ENCODE assay signal across 1 cellular context in the genomic region with DNA sequence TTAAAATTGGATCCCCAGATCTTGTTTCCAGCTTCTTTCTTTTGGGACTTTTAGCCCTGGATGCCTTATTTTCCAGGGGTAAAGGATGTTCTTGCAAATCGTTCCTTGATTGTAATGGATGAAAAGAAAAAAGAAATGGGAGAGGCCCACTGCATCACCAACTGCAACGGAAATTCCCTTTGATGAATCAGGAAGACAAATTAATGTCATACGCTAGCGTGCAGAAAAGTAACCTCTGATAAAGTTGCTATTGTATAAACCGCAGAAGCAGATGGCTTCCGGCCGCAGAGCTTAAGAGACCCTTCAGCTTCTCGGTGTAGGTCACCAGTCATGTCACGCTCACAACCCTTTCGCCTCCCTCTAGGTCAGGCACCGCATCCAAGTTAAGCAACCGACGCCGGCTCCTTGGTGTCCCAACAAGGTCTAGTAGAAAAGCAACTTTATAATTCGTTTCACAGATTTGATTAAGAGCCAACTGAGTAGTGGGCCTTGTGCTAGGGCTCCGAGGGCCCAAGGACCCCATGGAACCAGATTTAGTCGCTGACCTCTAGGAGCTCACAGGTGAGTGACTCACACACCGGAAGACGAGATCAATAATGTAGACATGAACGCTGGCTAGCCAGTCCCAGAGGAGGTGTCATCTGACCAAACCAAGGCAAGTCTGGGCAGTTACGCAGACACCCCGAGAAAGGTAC.
A peak's percentile ranks its signal among the peaks of the same experiment; 100 is the strongest.
TF ChIP-seq lines count a peak whose summit lies in the region.

No MANE protein-coding gene starts in this region.

TF ChIP-seq in HEK293, 187 proteins besides CTCF, POLR2A, EP300 and RAD21 (continued from another document):
- TF ChIP-seq IKZF3 (tag by site-specific recombination; IDR thresholded peaks at IDR 0.05) (no peak), HOXD13 (CRISPR knock-in tag; IDR thresholded peaks at IDR 0.05; ENCODE audit: borderline replicate concordance) (no peak), ZNF549 (tag by site-specific recombination; IDR thresholded peaks at IDR 0.05) (no peak), PRDM10 (tag by site-specific recombination; IDR thresholded peaks at IDR 0.05) (peak; percentile 92; the same call in 1 of the 2 replicates), ZNF473 (tag by site-specific recombination; IDR thresholded peaks at IDR 0.05) (no peak), SALL2 (tag by site-specific recombination; IDR thresholded peaks at IDR 0.05; ENCODE audit: borderline replicate concordance) (no peak), OVOL3 (tag by site-specific recombination; IDR thresholded peaks at IDR 0.05) (no peak), ZNF677 (tag by site-specific recombination; IDR thresholded peaks at IDR 0.05) (no peak), ZNF335 (tag by site-specific recombination; conservative IDR thresholded peaks at IDR 0.05) (peak; percentile 95), AEBP2 (tag by site-specific recombination; IDR thresholded peaks at IDR 0.05; ENCODE audit: borderline replicate concordance) (no peak), ZNF341 (tag by site-specific recombination; IDR thresholded peaks at IDR 0.05; ENCODE audit: low read depth) (no peak), ZNF555 (tag by site-specific recombination; conservative IDR thresholded peaks at IDR 0.05) (no peak), ZNF660 (tag by site-specific recombination; IDR thresholded peaks at IDR 0.05) (0 out of 2 replicates have a peak, but pooled peaks have one; percentile 9), ZNF776 (tag by site-specific recombination; IDR thresholded peaks at IDR 0.05; ENCODE audit: borderline replicate concordance) (no peak), ZNF354C (tag by site-specific recombination; IDR thresholded peaks at IDR 0.05; ENCODE audit: borderline replicate concordance, low read depth) (no peak), ZFHX2 (tag by site-specific recombination; conservative IDR thresholded peaks at IDR 0.05) (no peak), ZNF501 (tag by site-specific recombination; IDR thresholded peaks at IDR 0.05) (peak; percentile 42; the same call in 1 of the 2 replicates), SP7 (tag by site-specific recombination; IDR thresholded peaks at IDR 0.05) (0 out of 2 replicates have a peak, but pooled peaks have one; percentile 22), ZNF155 (tag by site-specific recombination; IDR thresholded peaks at IDR 0.05) (no peak), ZNF398 (tag by site-specific recombination; IDR thresholded peaks at IDR 0.05) (no peak), ZNF2 (tag by site-specific recombination; IDR thresholded peaks at IDR 0.05) (no peak), KLF9 (tag by site-specific recombination; IDR thresholded peaks at IDR 0.05; ENCODE audit: low read depth) (0 out of 2 replicates have a peak, but pooled peaks have one; percentile 14), ZNF24 (tag by site-specific recombination; IDR thresholded peaks at IDR 0.05) (no peak), ZNF302 (tag by site-specific recombination; IDR thresholded peaks at IDR 0.05; ENCODE audit: low read depth) (no peak), ZNF701 (tag by site-specific recombination; IDR thresholded peaks at IDR 0.05) (no peak), ZNF654 (tag by site-specific recombination; IDR thresholded peaks at IDR 0.05; ENCODE audit: low read depth) (no peak), SCRT2 (tag by site-specific recombination; IDR thresholded peaks at IDR 0.05) (peak; percentile 83), ZNF785 (tag by site-specific recombination; IDR thresholded peaks at IDR 0.05) (no peak), KLF7 (tag by site-specific recombination; IDR thresholded peaks at IDR 0.05; ENCODE audit: borderline replicate concordance) (no peak), ZNF488 (tag by site-specific recombination; IDR thresholded peaks at IDR 0.05) (no peak), SETDB1 (IDR thresholded peaks at IDR 0.05; ENCODE audit: insufficient read length, low read length) (no peak), ZEB2 (tag by site-specific recombination; IDR thresholded peaks at IDR 0.05) (peak; percentile 59; the same call in 1 of the 2 replicates), ZNF23 (tag by site-specific recombination; IDR thresholded peaks at IDR 0.05; ENCODE audit: borderline replicate concordance) (no peak), ZNF548 (tag by site-specific recombination; IDR thresholded peaks at IDR 0.05) (no peak)
- TF ChIP-seq, protein P1, sequence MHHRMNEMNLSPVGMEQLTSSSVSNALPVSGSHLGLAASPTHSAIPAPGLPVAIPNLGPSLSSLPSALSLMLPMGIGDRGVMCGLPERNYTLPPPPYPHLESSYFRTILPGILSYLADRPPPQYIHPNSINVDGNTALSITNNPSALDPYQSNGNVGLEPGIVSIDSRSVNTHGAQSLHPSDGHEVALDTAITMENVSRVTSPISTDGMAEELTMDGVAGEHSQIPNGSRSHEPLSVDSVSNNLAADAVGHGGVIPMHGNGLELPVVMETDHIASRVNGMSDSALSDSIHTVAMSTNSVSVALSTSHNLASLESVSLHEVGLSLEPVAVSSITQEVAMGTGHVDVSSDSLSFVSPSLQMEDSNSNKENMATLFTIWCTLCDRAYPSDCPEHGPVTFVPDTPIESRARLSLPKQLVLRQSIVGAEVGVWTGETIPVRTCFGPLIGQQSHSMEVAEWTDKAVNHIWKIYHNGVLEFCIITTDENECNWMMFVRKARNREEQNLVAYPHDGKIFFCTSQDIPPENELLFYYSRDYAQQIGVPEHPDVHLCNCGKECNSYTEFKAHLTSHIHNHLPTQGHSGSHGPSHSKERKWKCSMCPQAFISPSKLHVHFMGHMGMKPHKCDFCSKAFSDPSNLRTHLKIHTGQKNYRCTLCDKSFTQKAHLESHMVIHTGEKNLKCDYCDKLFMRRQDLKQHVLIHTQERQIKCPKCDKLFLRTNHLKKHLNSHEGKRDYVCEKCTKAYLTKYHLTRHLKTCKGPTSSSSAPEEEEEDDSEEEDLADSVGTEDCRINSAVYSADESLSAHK (tag by site-specific recombination; IDR thresholded peaks at IDR 0.05): no peak
- TF ChIP-seq, protein P2, sequence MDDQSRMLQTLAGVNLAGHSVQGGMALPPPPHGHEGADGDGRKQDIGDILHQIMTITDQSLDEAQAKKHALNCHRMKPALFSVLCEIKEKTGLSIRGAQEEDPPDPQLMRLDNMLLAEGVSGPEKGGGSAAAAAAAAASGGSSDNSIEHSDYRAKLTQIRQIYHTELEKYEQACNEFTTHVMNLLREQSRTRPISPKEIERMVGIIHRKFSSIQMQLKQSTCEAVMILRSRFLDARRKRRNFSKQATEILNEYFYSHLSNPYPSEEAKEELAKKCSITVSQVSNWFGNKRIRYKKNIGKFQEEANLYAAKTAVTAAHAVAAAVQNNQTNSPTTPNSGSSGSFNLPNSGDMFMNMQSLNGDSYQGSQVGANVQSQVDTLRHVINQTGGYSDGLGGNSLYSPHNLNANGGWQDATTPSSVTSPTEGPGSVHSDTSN (CRISPR knock-in tag; IDR thresholded peaks at IDR 0.05): no peak
- TF ChIP-seq, protein P3, sequence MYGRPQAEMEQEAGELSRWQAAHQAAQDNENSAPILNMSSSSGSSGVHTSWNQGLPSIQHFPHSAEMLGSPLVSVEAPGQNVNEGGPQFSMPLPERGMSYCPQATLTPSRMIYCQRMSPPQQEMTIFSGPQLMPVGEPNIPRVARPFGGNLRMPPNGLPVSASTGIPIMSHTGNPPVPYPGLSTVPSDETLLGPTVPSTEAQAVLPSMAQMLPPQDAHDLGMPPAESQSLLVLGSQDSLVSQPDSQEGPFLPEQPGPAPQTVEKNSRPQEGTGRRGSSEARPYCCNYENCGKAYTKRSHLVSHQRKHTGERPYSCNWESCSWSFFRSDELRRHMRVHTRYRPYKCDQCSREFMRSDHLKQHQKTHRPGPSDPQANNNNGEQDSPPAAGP (tag by site-specific recombination; IDR thresholded peaks at IDR 0.05): no peak
- TF ChIP-seq, protein P4, sequence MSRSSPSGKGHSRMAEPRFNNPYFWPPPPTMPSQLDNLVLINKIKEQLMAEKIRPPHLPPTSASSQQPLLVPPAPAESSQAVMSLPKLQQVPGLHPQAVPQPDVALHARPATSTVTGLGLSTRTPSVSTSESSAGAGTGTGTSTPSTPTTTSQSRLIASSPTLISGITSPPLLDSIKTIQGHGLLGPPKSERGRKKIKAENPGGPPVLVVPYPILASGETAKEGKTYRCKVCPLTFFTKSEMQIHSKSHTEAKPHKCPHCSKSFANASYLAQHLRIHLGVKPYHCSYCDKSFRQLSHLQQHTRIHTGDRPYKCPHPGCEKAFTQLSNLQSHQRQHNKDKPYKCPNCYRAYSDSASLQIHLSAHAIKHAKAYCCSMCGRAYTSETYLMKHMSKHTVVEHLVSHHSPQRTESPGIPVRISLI (tag by site-specific recombination; IDR thresholded peaks at IDR 0.05): no peak
